ENCODE assay signal across 9 cellular contexts in the genomic region with DNA sequence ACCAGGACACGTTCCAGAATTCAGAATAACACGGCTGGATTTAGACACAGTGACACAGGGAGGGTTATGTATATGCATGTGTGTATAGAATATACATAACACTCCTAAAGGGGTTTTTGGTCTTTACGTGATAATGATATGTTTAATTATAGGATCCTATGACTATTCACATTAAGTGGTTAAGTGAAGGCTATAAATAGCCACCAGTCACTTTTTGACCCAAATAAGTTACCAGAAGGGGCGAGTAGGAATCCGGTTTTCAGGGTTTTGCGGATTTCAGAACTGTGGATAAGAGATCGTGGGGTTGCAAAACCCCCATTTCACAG. TPM values are rescaled to one million over a fixed set of nuclear protein-coding genes. Genes with fewer than 3 reads are reported as not detected.
A peak's percentile ranks its signal among the peaks of the same experiment; 100 is the strongest.
DNase-seq lines count a peak whose midpoint lies in the region; ATAC-seq, FAIRE-seq and TF ChIP-seq lines count a peak whose summit lies in the region.
"Had no signal": no experiment of that assay in that cellular context is flagged by ENCODE, and none has a peak within 500 bp of the region (broad histone marks: within the 10 kb centered on the region; RNA-seq: fewer than 3 reads in every experiment).

No MANE protein-coding gene starts in this region.

- TF ChIP-seq CTCF in heart left ventricle (IDR thresholded peaks at IDR 0.05) (no peak), type B pancreatic cell (conservative IDR thresholded peaks at IDR 0.05) (no peak), kidney (IDR thresholded peaks at IDR 0.05; ENCODE audit: borderline replicate concordance, extremely low read depth, insufficient read depth) (no peak)

- no peak for TF ChIP-seq POLR2A in heart left ventricle (IDR thresholded peaks at IDR 0.05)

- peaks cover 0 to 17% (median 9%) of the 10 kb centered on the region in 12 donors for H3K4me1 ChIP-seq in heart left ventricle
- peaks cover 2% of the 10 kb centered on the region for H3K4me1 ChIP-seq in right cardiac atrium (ENCODE audit: control insufficient read depth, insufficient read depth, low read length)
- no peaks in the 10 kb centered on the region for H3K4me1 ChIP-seq in muscle layer of colon (ENCODE audit: insufficient read depth, low read length)
- H3K4me1 ChIP-seq in kidney (ENCODE audit: control insufficient read depth in 1 of 2, insufficient read depth in 1 of 2, low read depth in 1 of 2, low read length in 2 of 2), result peaks cover 5 to 6% of the 10 kb centered on the region in 2 donors

- H3K36me3 Mint-ChIP-seq in activated naive CD8-positive, alpha-beta T cell treated with anti-CD3 and anti-CD28 coated beads, Interleukin-2, amount 50 U/mL, for 24 hours (ENCODE audit: low read depth), result peaks cover 34% of the 10 kb centered on the region
- peaks cover 5% of the 10 kb centered on the region for H3K36me3 Mint-ChIP-seq in type B pancreatic cell

- H3K27me3 Mint-ChIP-seq in activated naive CD8-positive, alpha-beta T cell treated with anti-CD3 and anti-CD28 coated beads, Interleukin-2, amount 50 U/mL, for 24 hours, result no peaks in the 10 kb centered on the region
- H3K27me3 Mint-ChIP-seq in type B pancreatic cell, result peaks cover 19% of the 10 kb centered on the region

- FAIRE-seq in kidney (lab: Jason Lieb, UNC), result no peak
- FAIRE-seq: TTC549 had no signal

- no peaks in the 10 kb centered on the region for H3K9me3 Mint-ChIP-seq in activated naive CD8-positive, alpha-beta T cell treated with anti-CD3 and anti-CD28 coated beads, Interleukin-2, amount 50 U/mL, for 24 hours
- no peaks in the 10 kb centered on the region for H3K9me3 Mint-ChIP-seq in type B pancreatic cell

- H3K4me3 Mint-ChIP-seq in activated naive CD8-positive, alpha-beta T cell treated with anti-CD3 and anti-CD28 coated beads, Interleukin-2, amount 50 U/mL, for 24 hours, result no peak overlapping the region
- H3K4me3 Mint-ChIP-seq in type B pancreatic cell, result peak overlapping the region; percentile 60

- H3K36me3 ChIP-seq in heart left ventricle (peaks cover 0 to 31% (median 8%) of the 10 kb centered on the region in 9 donors), muscle layer of colon (ENCODE audit: insufficient read depth, low read length) (no peaks in the 10 kb centered on the region), kidney (ENCODE audit: control insufficient read depth in 1 of 2, insufficient read depth in 2 of 2, low read length in 2 of 2) (no peaks in the 10 kb centered on the region)

- H3K27me3 ChIP-seq in heart left ventricle, result no peaks in the 10 kb centered on the region
- no peaks in the 10 kb centered on the region for H3K27me3 ChIP-seq in right cardiac atrium (ENCODE audit: control insufficient read depth, insufficient read depth)
- no peaks in the 10 kb centered on the region for H3K27me3 ChIP-seq in muscle layer of colon (ENCODE audit: control insufficient read depth in 1 of 2, insufficient read depth in 2 of 2, low read length in 2 of 2)

- DNase-seq in heart left ventricle (no peak), right cardiac atrium (no peak), type B pancreatic cell (ENCODE audit: extremely low spot score, unreplicated experiment) (no peak), kidney (no peak), GF-D8 (lab: John Stamatoyannopoulos, UW) (no peak), SHP77 (lab: John Stamatoyannopoulos, UW) (no peak)
- no peak for DNase-seq in activated naive CD8-positive, alpha-beta T cell treated with anti-CD3 and anti-CD28 coated beads, Interleukin-2, amount 50 U/mL, for 24 hours

- 22 to 35% (median 26%) methylated on average over 7 of the region's 7 CpGs for WGBS in heart left ventricle, 4 donors
- 24% methylated on average over 7 of the region's 7 CpGs for WGBS in right cardiac atrium

- H3K27ac Mint-ChIP-seq in activated naive CD8-positive, alpha-beta T cell treated with anti-CD3 and anti-CD28 coated beads, Interleukin-2, amount 50 U/mL, for 24 hours, result peak overlapping the region; percentile 87
- H3K27ac Mint-ChIP-seq in type B pancreatic cell, result no peak overlapping the region

- H3K4me1 Mint-ChIP-seq in activated naive CD8-positive, alpha-beta T cell treated with anti-CD3 and anti-CD28 coated beads, Interleukin-2, amount 50 U/mL, for 24 hours, result peaks cover 37% of the 10 kb centered on the region
- peaks cover 4% of the 10 kb centered on the region for H3K4me1 Mint-ChIP-seq in type B pancreatic cell (ENCODE audit: unreplicated experiment)

- peak overlapping the region in 8 of 12 donors; percentile 12 to 57 (median 34) for H3K4me3 ChIP-seq in heart left ventricle
- no peak overlapping the region for H3K4me3 ChIP-seq in right cardiac atrium (ENCODE audit: low read length)
- H3K4me3 ChIP-seq in muscle layer of colon (ENCODE audit: low read depth in 1 of 2, low read length in 2 of 2), result no peak overlapping the region
- peak overlapping the region in 1 of 2 donors; percentile 42 for H3K4me3 ChIP-seq in kidney (ENCODE audit: low read length in 2 of 2)

- H3K9ac ChIP-seq in muscle layer of colon (ENCODE audit: low read length), result no peak overlapping the region
- peak overlapping the region in 1 of 2 donors; percentile 10 for H3K9ac ChIP-seq in kidney (ENCODE audit: low read length in 2 of 2)

- ATAC-seq in heart left ventricle (no peak), right cardiac atrium (no peak)
- ATAC-seq in activated naive CD8-positive, alpha-beta T cell treated with anti-CD3 and anti-CD28 coated beads, Interleukin-2, amount 50 U/mL, for 24 hours, result no peak

- peaks cover 0 to 5% (median 0%) of the 10 kb centered on the region in 12 donors for H3K9me3 ChIP-seq in heart left ventricle
- H3K9me3 ChIP-seq in right cardiac atrium (ENCODE audit: control insufficient read depth, low read length), result no peaks in the 10 kb centered on the region
- no peaks in the 10 kb centered on the region for H3K9me3 ChIP-seq in muscle layer of colon (ENCODE audit: low read length)
- H3K9me3 ChIP-seq in kidney (ENCODE audit: control insufficient read depth in 1 of 2, low read length in 2 of 2), result peaks cover 0 to 2% of the 10 kb centered on the region in 2 donors

- H3K27ac ChIP-seq in heart left ventricle (peak overlapping the region in 11 of 12 donors; percentile 22 to 83 (median 47)), right cardiac atrium (ENCODE audit: low read length) (no peak overlapping the region), muscle layer of colon (ENCODE audit: low read depth, low read length) (peak overlapping the region; percentile 72), kidney (ENCODE audit: low read depth in 2 of 2, low read length in 2 of 2) (peak overlapping the region in 1 of 2 donors; percentile 65)

- intact Hi-C loops in heart left ventricle (cut with DNase I) (loop anchor here in 1 of 10 donors (5.0 kb wide), 1 partner anchor 163 kb away; no protein-coding TSS in a partner anchor), right cardiac atrium (cut with DNase I) (no loop called here), kidney (cut with DNase I) (no loop called here)

RNA-seq across cellular contexts. Expression of gene ANGPTL6, which starts 6.9 kb away (rescaled TPM):
- total RNA-seq in heart left ventricle (under 1 TPM in 1 of 9 donors, not detected in 8; 0.43 TPM), right cardiac atrium (not detected), type B pancreatic cell (ENCODE audit: low replicate concordance) (0.27 TPM in 1 of 2 replicates, not detected in the other), kidney (0.35 TPM)
- polyA plus RNA-seq in heart left ventricle (under 1 TPM in 1 of 2 donors, not detected in 1; 0.19 TPM), right cardiac atrium (0.25 TPM), kidney (ENCODE audit: insufficient read depth, low read depth, low replicate concordance) (0.37 TPM)

RNA-seq across cellular contexts. Expression of gene SHFL, which starts 9.5 kb away (rescaled TPM):
- total RNA-seq in heart left ventricle, result 10 to 100 TPM in 4 of 9 donors, 1 to 10 TPM in 5; 6.3 to 29.0 (median 8.7) TPM
- 10 to 100 TPM in 1 of 2 donors, 1 to 10 TPM in 1; 7.7 to 13.0 TPM for polyA plus RNA-seq in heart left ventricle
- 10 to 100 TPM; 14.5 to 16.0 (median 15.2) TPM for total RNA-seq in right cardiac atrium
- 16.0 TPM for polyA plus RNA-seq in right cardiac atrium
- 16.8 and 18.9 TPM in 2 replicates for total RNA-seq in type B pancreatic cell (ENCODE audit: low replicate concordance)
- 42.5 TPM for total RNA-seq in kidney
- 36.4 TPM for polyA plus RNA-seq in kidney (ENCODE audit: insufficient read depth, low read depth, low replicate concordance)

RNA-seq across cellular contexts. Expression of gene PPAN, which starts 10.6 kb away (rescaled TPM):
- total RNA-seq in heart left ventricle (10 to 100 TPM; 16.3 to 24.9 (median 19.0) TPM), right cardiac atrium (10 to 100 TPM; 16.5 to 29.4 (median 25.7) TPM), type B pancreatic cell (ENCODE audit: low replicate concordance) (59.2 and 62.4 TPM in 2 replicates), kidney (43.2 TPM)
- polyA plus RNA-seq in heart left ventricle (10 to 100 TPM; 34.4 to 41.4 TPM), right cardiac atrium (25.2 TPM), kidney (ENCODE audit: insufficient read depth, low read depth, low replicate concordance) (25.2 TPM)

RNA-seq across cellular contexts. Expression of gene P2RY11, which starts 15.9 kb away (rescaled TPM):
- total RNA-seq in heart left ventricle (10 to 100 TPM in 1 of 9 donors, 1 to 10 TPM in 8; 3.1 to 11.7 (median 6.3) TPM), right cardiac atrium (1 to 10 TPM; 4.4 to 6.6 (median 4.9) TPM), type B pancreatic cell (ENCODE audit: low replicate concordance) (22.7 and 26.0 TPM in 2 replicates), kidney (17.3 TPM)
- polyA plus RNA-seq in heart left ventricle (1 to 10 TPM; 3.6 to 5.2 TPM), right cardiac atrium (2.9 TPM), kidney (ENCODE audit: insufficient read depth, low read depth, low replicate concordance) (3.7 TPM)

RNA-seq across cellular contexts. Expression of gene EIF3G, which starts 24.1 kb away (rescaled TPM):
- total RNA-seq in heart left ventricle (100 to 1,000 TPM; 148 to 302 (median 179) TPM), right cardiac atrium (100 to 1,000 TPM; 144 to 183 (median 158) TPM), type B pancreatic cell (ENCODE audit: low replicate concordance) (179 and 215 TPM in 2 replicates), kidney (172 TPM)
- polyA plus RNA-seq in heart left ventricle (100 to 1,000 TPM; 124 to 233 TPM), right cardiac atrium (127 TPM), kidney (ENCODE audit: insufficient read depth, low read depth, low replicate concordance) (212 TPM)

Comparison
In these comparisons a context has a peak if more than half of its experiments do, and no peak if none do; other contexts are left out.
1. H3K4me3 ChIP-seq: peak in heart left ventricle (8 of 12); none in right cardiac atrium (single experiment) and muscle layer of colon (0 of 2).